Comparison of ENCODE assay signal across 7 cellular contexts in genomic region chr12:75706786-75707605, GRCh38.
DNase-seq lines count a peak whose midpoint lies in the region; FAIRE-seq and TF ChIP-seq lines count a peak whose summit lies in the region.

No MANE protein-coding gene starts in this region.

- H3K27me3 ChIP-seq in GM23248 (replicated peaks; ENCODE audit: insufficient read depth) (no peaks in the 10 kb centered on the region), fibroblast of lung (ENCODE audit: control insufficient read depth, insufficient read depth, low read length) (no peaks in the 10 kb centered on the region), skeletal muscle satellite cell (ENCODE audit: control insufficient read depth, insufficient read depth, low read length) (no peaks in the 10 kb centered on the region)

- no peaks in the 10 kb centered on the region for H3K36me3 ChIP-seq in GM23248 (ENCODE audit: low read depth)
- H3K36me3 ChIP-seq in fibroblast of lung (ENCODE audit: control insufficient read depth, insufficient read depth, low read length), result no peaks in the 10 kb centered on the region
- no peaks in the 10 kb centered on the region for H3K36me3 ChIP-seq in skeletal muscle satellite cell (ENCODE audit: insufficient read depth, low read length)

- H3K4me2 ChIP-seq in GM23248 (ENCODE audit: unreplicated experiment) (peak overlapping the region; percentile 60), fibroblast of lung (ENCODE audit: extremely low read depth, insufficient read depth, low read length) (peak overlapping the region; percentile 45), skeletal muscle satellite cell (ENCODE audit: low read length) (peak overlapping the region; percentile 59)

- peak; percentile 82 for FAIRE-seq in RCC 7860 (lab: Jason Lieb, UNC)

- no peak for TF ChIP-seq CTCF in fibroblast of lung (conservative IDR thresholded peaks at IDR 0.05 in 1 of 2, IDR thresholded peaks at IDR 0.05 in 1 of 2; ENCODE audit: low read depth in 1 of 2, low read length in 2 of 2)

- no peaks in the 10 kb centered on the region for H3K9me2 ChIP-seq in GM23248 (ENCODE audit: insufficient read depth)

- H3K9ac ChIP-seq in GM23248 (no peak overlapping the region), fibroblast of lung (ENCODE audit: insufficient read depth, low read length) (no peak overlapping the region), skeletal muscle satellite cell (ENCODE audit: low read depth, low read length) (peak overlapping the region; percentile 62)

- DNase-seq in GM23248 (peak; percentile 65), RCC 7860 (ENCODE audit: low spot score) (peak; percentile 84), fibroblast of lung (ENCODE audit: low read depth in 2 of 2) (peak; percentile 81 to 89), NOMO-1 treated with DMSO at 0.1 percent for 48 hours (lab: John Stamatoyannopoulos, UW; ENCODE audit: unreplicated experiment) (no peak), globus pallidus (ENCODE audit: low spot score) (no peak), NCI-H1930 (lab: John Stamatoyannopoulos, UW) (no peak)

- H4K20me1 ChIP-seq in GM23248 (ENCODE audit: insufficient read depth) (no peaks in the 10 kb centered on the region), fibroblast of lung (ENCODE audit: control insufficient read depth, extremely low read depth, insufficient read depth, low read length) (no peaks in the 10 kb centered on the region)

- peaks cover 34% of the 10 kb centered on the region for H3F3A ChIP-seq in GM23248 (ENCODE audit: insufficient read depth)

- H3K4me3 ChIP-seq in GM23248 (peak overlapping the region; percentile 9; the same call in 1 of the 2 replicates), fibroblast of lung (replicated peaks in 1 of 4; ENCODE audit: control extremely low read depth in 1 of 4, insufficient read depth in 1 of 4, low read depth in 3 of 4, low read length in 4 of 4) (peak overlapping the region in 1 of 4 experiments; percentile 23), skeletal muscle satellite cell (ENCODE audit: low read length) (peak overlapping the region; percentile 25)

- in situ Hi-C loops in GM23248 (cut with MboI), result no loop called here

- H3K27ac ChIP-seq in GM23248 (peak overlapping the region; percentile 32), fibroblast of lung (ENCODE audit: insufficient read depth, low read length) (peak overlapping the region; percentile 85)

- no peaks in the 10 kb centered on the region for H3K9me3 ChIP-seq in GM23248 (ENCODE audit: low read depth)
- H3K9me3 ChIP-seq in fibroblast of lung (ENCODE audit: control insufficient read depth, insufficient read depth, low read depth, low read length), result no peaks in the 10 kb centered on the region
- no peaks in the 10 kb centered on the region for H3K9me3 ChIP-seq in skeletal muscle satellite cell (replicated peaks; ENCODE audit: low read length)

- H3K4me1 ChIP-seq in GM23248 (ENCODE audit: insufficient read depth), result peaks cover 26% of the 10 kb centered on the region
- peaks cover 18% of the 10 kb centered on the region for H3K4me1 ChIP-seq in fibroblast of lung (ENCODE audit: control insufficient read depth, extremely low read depth, insufficient read depth, low read length)
- H3K4me1 ChIP-seq in skeletal muscle satellite cell (ENCODE audit: control insufficient read depth, insufficient read depth, low read length), result peaks cover 28% of the 10 kb centered on the region

- 60 to 64% methylated on average over 8 of the region's 8 CpGs for WGBS in GM23248 (ENCODE audit: low coverage in 1 of 2, low lambda C conversion rate in 2 of 2, missing lambda C conversion rate in 2 of 2), 2 experiments

- peak overlapping the region; percentile 20; the same call in 1 of the 2 replicates for H2AFZ ChIP-seq in GM23248
- H2AFZ ChIP-seq in fibroblast of lung (ENCODE audit: low read length), result no peak overlapping the region

- H3K79me2 ChIP-seq in GM23248 (ENCODE audit: insufficient read depth) (no peaks in the 10 kb centered on the region), fibroblast of lung (ENCODE audit: control insufficient read depth, insufficient read depth, low read length) (no peaks in the 10 kb centered on the region)

Comparison
In these comparisons a context has a peak if more than half of its experiments do, and no peak if none do; other contexts are left out.
1. DNase-seq: peak in GM23248 (single experiment), RCC 7860 (single experiment) and fibroblast of lung (2 of 2); none in NOMO-1 treated with DMSO at 0.1 percent for 48 hours (single experiment), globus pallidus (single experiment) and NCI-H1930 (0 of 2).
2. Peak in every context shown above with its lines, with median percentiles within 50 percentile points of each other: H3K4me2 ChIP-seq.